1 cellular context compared by ENCODE assay signal in genomic region chr15:70492240-70493177, GRCh38.
TF ChIP-seq lines count a peak whose summit lies in the region.

No MANE protein-coding gene starts in this region.

TF ChIP-seq in HEK293, 187 proteins besides CTCF, POLR2A, EP300 and RAD21 (continued from another document and continues in another):
- TF ChIP-seq ZSCAN5A (tag by site-specific recombination; IDR thresholded peaks at IDR 0.05) (no peak), HOXA7 (CRISPR knock-in tag; IDR thresholded peaks at IDR 0.05; ENCODE audit: borderline replicate concordance) (no peak), ZNF48 (tag by site-specific recombination; IDR thresholded peaks at IDR 0.05) (no peak), ZNF600 (tag by site-specific recombination; IDR thresholded peaks at IDR 0.05) (peak; percentile 80), ZNF24 (tag by site-specific recombination; IDR thresholded peaks at IDR 0.05) (peak; percentile 42), OSR2 (tag by site-specific recombination; IDR thresholded peaks at IDR 0.05) (no peak; the same call in 1 of the 2 replicates), ZNF571 (tag by site-specific recombination; IDR thresholded peaks at IDR 0.05) (no peak), ZNF558 (tag by site-specific recombination; IDR thresholded peaks at IDR 0.05) (no peak), ZNF292 (tag by site-specific recombination; IDR thresholded peaks at IDR 0.05; ENCODE audit: borderline replicate concordance, low read depth) (no peak), ZBTB7A (tag by site-specific recombination; IDR thresholded peaks at IDR 0.05; ENCODE audit: low read depth) (no peak), ZNF701 (tag by site-specific recombination; IDR thresholded peaks at IDR 0.05) (no peak), SP2 (tag by site-specific recombination; IDR thresholded peaks at IDR 0.05) (peak; percentile 50), ZNF629 (tag by site-specific recombination; IDR thresholded peaks at IDR 0.05) (peak; percentile 64), ZNF621 (tag by site-specific recombination; IDR thresholded peaks at IDR 0.05) (no peak), ZNF549 (tag by site-specific recombination; IDR thresholded peaks at IDR 0.05) (no peak), ZNF792 (tag by site-specific recombination; IDR thresholded peaks at IDR 0.05) (no peak), ZNF155 (tag by site-specific recombination; IDR thresholded peaks at IDR 0.05) (no peak), ZNF239 (tag by site-specific recombination; IDR thresholded peaks at IDR 0.05) (no peak), ZNF426 (tag by site-specific recombination; IDR thresholded peaks at IDR 0.05) (no peak), WT1 (tag by site-specific recombination; IDR thresholded peaks at IDR 0.05) (peak; percentile 66), ZBTB48 (tag by site-specific recombination; IDR thresholded peaks at IDR 0.05) (peak; percentile 74), ZIC2 (tag by site-specific recombination; IDR thresholded peaks at IDR 0.05) (peak; percentile 99), ZFHX2 (tag by site-specific recombination; conservative IDR thresholded peaks at IDR 0.05) (peak; percentile 86), ZNF140 (tag by site-specific recombination; IDR thresholded peaks at IDR 0.05) (no peak), ZBTB49 (tag by site-specific recombination; IDR thresholded peaks at IDR 0.05; ENCODE audit: low read depth) (no peak), ZBTB8A (tag by site-specific recombination; IDR thresholded peaks at IDR 0.05) (0 out of 2 replicates have a peak, but pooled peaks have one; percentile 30), EGR2 (tag by site-specific recombination; IDR thresholded peaks at IDR 0.05; ENCODE audit: low read depth) (peak; percentile 76), GLIS2 (tag by site-specific recombination; IDR thresholded peaks at IDR 0.05) (peak; percentile 97), ZSCAN16 (tag by site-specific recombination; IDR thresholded peaks at IDR 0.05) (no peak), ZNF2 (tag by site-specific recombination; IDR thresholded peaks at IDR 0.05) (peak; percentile 46; the same call in 1 of the 2 replicates), ZNF670 (tag by site-specific recombination; IDR thresholded peaks at IDR 0.05; ENCODE audit: low read depth) (no peak), ZNF211 (tag by site-specific recombination; IDR thresholded peaks at IDR 0.05; ENCODE audit: low read depth) (no peak), ZNF76 (tag by site-specific recombination; IDR thresholded peaks at IDR 0.05; ENCODE audit: borderline replicate concordance, low read depth) (peak; percentile 65), ZNF148 (tag by site-specific recombination; IDR thresholded peaks at IDR 0.05; ENCODE audit: borderline replicate concordance) (no peak), ZNF157 (tag by site-specific recombination; IDR thresholded peaks at IDR 0.05) (no peak), ZNF341 (tag by site-specific recombination; IDR thresholded peaks at IDR 0.05; ENCODE audit: low read depth) (peak; percentile 68; the same call in 1 of the 2 replicates), KLF16 (tag by site-specific recombination; IDR thresholded peaks at IDR 0.05) (peak; percentile 57; the same call in 1 of the 2 replicates), ZNF768 (tag by site-specific recombination; IDR thresholded peaks at IDR 0.05) (no peak), ZNF394 (tag by site-specific recombination; IDR thresholded peaks at IDR 0.05; ENCODE audit: borderline replicate concordance) (peak; percentile 43; the same call in 1 of the 2 replicates)
- TF ChIP-seq, protein P1, sequence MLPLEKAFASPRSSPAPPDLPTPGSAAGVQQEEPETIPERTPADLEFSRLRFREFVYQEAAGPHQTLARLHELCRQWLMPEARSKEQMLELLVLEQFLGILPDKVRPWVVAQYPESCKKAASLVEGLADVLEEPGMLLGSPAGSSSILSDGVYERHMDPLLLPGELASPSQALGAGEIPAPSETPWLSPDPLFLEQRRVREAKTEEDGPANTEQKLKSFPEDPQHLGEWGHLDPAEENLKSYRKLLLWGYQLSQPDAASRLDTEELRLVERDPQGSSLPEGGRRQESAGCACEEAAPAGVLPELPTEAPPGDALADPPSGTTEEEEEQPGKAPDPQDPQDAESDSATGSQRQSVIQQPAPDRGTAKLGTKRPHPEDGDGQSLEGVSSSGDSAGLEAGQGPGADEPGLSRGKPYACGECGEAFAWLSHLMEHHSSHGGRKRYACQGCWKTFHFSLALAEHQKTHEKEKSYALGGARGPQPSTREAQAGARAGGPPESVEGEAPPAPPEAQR (tag by site-specific recombination; IDR thresholded peaks at IDR 0.05), result no peak
- TF ChIP-seq, protein P2, sequence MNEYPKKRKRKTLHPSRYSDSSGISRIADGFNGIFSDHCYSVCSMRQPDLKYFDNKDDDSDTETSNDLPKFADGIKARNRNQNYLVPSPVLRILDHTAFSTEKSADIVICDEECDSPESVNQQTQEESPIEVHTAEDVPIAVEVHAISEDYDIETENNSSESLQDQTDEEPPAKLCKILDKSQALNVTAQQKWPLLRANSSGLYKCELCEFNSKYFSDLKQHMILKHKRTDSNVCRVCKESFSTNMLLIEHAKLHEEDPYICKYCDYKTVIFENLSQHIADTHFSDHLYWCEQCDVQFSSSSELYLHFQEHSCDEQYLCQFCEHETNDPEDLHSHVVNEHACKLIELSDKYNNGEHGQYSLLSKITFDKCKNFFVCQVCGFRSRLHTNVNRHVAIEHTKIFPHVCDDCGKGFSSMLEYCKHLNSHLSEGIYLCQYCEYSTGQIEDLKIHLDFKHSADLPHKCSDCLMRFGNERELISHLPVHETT (tag by site-specific recombination; IDR thresholded peaks at IDR 0.05), result peak; percentile 16; the same call in 1 of the 2 replicates
- TF ChIP-seq, protein P3, sequence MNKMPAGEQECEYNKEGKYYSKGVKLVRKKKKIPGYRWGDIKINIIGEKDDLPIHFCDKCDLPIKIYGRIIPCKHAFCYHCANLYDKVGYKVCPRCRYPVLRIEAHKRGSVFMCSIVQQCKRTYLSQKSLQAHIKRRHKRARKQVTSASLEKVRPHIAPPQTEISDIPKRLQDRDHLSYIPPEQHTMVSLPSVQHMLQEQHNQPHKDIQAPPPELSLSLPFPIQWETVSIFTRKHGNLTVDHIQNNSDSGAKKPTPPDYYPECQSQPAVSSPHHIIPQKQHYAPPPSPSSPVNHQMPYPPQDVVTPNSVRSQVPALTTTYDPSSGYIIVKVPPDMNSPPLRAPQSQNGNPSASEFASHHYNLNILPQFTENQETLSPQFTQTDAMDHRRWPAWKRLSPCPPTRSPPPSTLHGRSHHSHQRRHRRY (tag by site-specific recombination; IDR thresholded peaks at IDR 0.05), result no peak
- TF ChIP-seq, protein P4, sequence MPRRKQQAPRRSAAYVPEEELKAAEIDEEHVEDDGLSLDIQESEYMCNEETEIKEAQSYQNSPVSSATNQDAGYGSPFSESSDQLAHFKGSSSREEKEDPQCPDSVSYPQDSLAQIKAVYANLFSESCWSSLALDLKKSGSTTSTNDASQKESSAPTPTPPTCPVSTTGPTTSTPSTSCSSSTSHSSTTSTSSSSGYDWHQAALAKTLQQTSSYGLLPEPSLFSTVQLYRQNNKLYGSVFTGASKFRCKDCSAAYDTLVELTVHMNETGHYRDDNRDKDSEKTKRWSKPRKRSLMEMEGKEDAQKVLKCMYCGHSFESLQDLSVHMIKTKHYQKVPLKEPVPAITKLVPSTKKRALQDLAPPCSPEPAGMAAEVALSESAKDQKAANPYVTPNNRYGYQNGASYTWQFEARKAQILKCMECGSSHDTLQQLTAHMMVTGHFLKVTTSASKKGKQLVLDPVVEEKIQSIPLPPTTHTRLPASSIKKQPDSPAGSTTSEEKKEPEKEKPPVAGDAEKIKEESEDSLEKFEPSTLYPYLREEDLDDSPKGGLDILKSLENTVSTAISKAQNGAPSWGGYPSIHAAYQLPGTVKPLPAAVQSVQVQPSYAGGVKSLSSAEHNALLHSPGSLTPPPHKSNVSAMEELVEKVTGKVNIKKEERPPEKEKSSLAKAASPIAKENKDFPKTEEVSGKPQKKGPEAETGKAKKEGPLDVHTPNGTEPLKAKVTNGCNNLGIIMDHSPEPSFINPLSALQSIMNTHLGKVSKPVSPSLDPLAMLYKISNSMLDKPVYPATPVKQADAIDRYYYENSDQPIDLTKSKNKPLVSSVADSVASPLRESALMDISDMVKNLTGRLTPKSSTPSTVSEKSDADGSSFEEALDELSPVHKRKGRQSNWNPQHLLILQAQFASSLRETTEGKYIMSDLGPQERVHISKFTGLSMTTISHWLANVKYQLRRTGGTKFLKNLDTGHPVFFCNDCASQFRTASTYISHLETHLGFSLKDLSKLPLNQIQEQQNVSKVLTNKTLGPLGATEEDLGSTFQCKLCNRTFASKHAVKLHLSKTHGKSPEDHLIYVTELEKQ (tag by site-specific recombination; IDR thresholded peaks at IDR 0.05; ENCODE audit: borderline replicate concordance), result no peak
- TF ChIP-seq, protein P5, sequence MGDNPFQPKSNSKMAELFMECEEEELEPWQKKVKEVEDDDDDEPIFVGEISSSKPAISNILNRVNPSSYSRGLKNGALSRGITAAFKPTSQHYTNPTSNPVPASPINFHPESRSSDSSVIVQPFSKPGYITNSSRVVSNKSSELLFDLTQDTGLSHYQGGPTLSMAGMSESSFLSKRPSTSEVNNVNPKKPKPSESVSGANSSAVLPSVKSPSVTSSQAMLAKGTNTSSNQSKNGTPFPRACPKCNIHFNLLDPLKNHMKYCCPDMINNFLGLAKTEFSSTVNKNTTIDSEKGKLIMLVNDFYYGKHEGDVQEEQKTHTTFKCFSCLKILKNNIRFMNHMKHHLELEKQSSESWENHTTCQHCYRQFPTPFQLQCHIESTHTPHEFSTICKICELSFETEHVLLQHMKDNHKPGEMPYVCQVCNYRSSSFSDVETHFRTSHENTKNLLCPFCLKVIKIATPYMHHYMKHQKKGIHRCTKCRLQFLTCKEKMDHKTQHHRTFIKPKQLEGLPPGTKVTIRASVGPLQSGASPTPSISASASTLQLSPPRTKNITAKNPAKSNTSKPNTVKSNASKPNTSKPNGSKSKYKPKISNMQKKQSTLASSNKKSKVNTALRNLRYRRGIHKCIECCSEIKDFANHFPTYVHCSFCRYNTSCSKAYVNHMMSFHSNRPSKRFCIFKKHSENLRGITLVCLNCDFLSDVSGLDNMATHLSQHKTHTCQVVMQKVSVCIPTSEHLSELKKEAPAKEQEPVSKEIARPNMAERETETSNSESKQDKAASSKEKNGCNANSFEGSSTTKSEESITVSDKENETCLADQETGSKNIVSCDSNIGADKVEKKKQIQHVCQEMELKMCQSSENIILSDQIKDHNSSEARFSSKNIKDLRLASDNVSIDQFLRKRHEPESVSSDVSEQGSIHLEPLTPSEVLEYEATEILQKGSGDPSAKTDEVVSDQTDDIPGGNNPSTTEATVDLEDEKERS (tag by site-specific recombination; IDR thresholded peaks at IDR 0.05), result no peak
- TF ChIP-seq, protein P6, sequence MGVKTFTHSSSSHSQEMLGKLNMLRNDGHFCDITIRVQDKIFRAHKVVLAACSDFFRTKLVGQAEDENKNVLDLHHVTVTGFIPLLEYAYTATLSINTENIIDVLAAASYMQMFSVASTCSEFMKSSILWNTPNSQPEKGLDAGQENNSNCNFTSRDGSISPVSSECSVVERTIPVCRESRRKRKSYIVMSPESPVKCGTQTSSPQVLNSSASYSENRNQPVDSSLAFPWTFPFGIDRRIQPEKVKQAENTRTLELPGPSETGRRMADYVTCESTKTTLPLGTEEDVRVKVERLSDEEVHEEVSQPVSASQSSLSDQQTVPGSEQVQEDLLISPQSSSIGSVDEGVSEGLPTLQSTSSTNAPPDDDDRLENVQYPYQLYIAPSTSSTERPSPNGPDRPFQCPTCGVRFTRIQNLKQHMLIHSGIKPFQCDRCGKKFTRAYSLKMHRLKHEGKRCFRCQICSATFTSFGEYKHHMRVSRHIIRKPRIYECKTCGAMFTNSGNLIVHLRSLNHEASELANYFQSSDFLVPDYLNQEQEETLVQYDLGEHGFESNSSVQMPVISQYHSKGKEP (tag by site-specific recombination; IDR thresholded peaks at IDR 0.05), result no peak
